ENCODE assay signal across 1 cellular context in the genomic region with DNA sequence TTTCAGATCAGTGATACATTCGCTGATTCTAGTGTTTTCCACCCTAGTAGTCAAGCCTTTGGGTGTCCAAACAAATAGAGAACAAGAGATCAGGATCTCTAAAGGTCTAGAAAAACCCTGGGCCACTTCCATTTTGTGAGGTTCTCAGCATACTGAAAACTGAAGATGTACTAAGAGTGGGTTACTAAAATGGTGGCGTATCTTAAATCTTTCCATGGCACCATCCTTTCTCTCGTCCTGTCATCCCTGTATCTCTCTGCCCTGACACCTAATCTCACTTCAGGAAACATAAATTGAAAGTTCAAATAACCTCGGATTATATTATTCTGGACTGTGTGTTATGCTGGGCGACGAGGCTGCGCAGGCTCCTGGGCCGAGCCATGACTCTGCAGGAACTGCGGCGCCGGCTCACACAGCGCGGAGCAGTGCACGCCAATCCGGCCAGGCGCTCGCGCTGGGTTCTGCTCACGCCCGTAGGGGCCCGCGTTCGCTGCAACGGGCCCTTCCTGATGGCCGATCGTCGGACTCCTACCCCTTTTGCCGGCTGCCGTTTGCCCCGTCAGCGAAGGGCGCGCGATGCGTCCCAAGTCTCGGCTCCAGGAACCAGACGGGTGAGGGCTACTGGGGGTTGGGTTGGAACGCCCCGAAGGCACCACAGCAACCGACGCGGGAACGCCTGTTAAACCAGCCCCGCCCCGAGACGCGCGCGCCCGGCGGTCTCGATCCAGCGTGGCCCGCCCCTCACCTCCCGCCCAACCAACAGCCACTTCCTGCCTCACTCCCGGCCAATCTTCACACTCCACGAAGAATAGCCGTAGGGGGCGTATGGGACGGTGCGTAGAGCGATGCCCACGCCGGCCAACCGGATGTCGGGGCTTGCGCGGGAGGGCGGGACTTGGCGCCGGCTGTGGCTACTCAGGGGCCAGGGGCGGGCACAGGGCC.
A peak's percentile ranks its signal among the peaks of the same experiment; 100 is the strongest.
TF ChIP-seq lines count a peak whose summit lies in the region.

No MANE protein-coding gene starts in this region.

TF ChIP-seq in K562, 482 proteins besides CTCF, POLR2A, EP300 and RAD21 (continued from another document and continues in another):
- TF ChIP-seq ZNF407 (IDR thresholded peaks at IDR 0.05; ENCODE audit: low read depth): no peak
- no peak; the same call in 1 of the 2 replicates for TF ChIP-seq JUNB (CRISPR knock-in tag; conservative IDR thresholded peaks at IDR 0.05)
- no peak for TF ChIP-seq CBX8 (IDR thresholded peaks at IDR 0.05; ENCODE audit: borderline replicate concordance, extremely low read depth, low read depth, low read length, poor library complexity, severe bottlenecking)
- TF ChIP-seq GTF2A2 (tag; IDR thresholded peaks at IDR 0.05): no peak
- TF ChIP-seq HNRNPL (IDR thresholded peaks at IDR 0.05; ENCODE audit: low read depth, low read length): no peak
- no peak for TF ChIP-seq ZKSCAN8 (CRISPR knock-in tag; IDR thresholded peaks at IDR 0.05)
- no peak for TF ChIP-seq NR3C1 (CRISPR knock-in tag; IDR thresholded peaks at IDR 0.05)
- peak; percentile 95 for TF ChIP-seq NFYB (IDR thresholded peaks at IDR 0.05; ENCODE audit: extremely low read depth, insufficient read length)
- TF ChIP-seq NBN (IDR thresholded peaks at IDR 0.05; ENCODE audit: low read depth): no peak
- TF ChIP-seq ZNF384 (IDR thresholded peaks at IDR 0.05; ENCODE audit: low read depth, low read length): no peak
- TF ChIP-seq CREB3L1 (IDR thresholded peaks at IDR 0.05; ENCODE audit: borderline replicate concordance, low read depth): peak; percentile 63; the same call in 1 of the 2 replicates
- no peak for TF ChIP-seq BMI1 (IDR thresholded peaks at IDR 0.05; ENCODE audit: low read length)
- TF ChIP-seq ZNF695 (CRISPR knock-in tag; IDR thresholded peaks at IDR 0.05): no peak
- TF ChIP-seq HMG20B (CRISPR knock-in tag; IDR thresholded peaks at IDR 0.05): no peak
- no peak for TF ChIP-seq NR2C2 (CRISPR knock-in tag; IDR thresholded peaks at IDR 0.05)
- no peak for TF ChIP-seq NR2C2 (tag; IDR thresholded peaks at IDR 0.05)
- no peak; the same call in 1 of the 2 replicates for TF ChIP-seq CBFB (CRISPR knock-in tag; IDR thresholded peaks at IDR 0.05)
- TF ChIP-seq FIP1L1 (IDR thresholded peaks at IDR 0.05; ENCODE audit: low read depth, low read length, poor library complexity, severe bottlenecking): no peak
- TF ChIP-seq SETDB1 (IDR thresholded peaks at IDR 0.05; ENCODE audit: low read length): no peak
- TF ChIP-seq KLF16 (IDR thresholded peaks at IDR 0.05): no peak
- peak; percentile 86 for TF ChIP-seq CXXC5 (CRISPR knock-in tag; IDR thresholded peaks at IDR 0.05)
- no peak for TF ChIP-seq ID3 (CRISPR knock-in tag; IDR thresholded peaks at IDR 0.05)
- TF ChIP-seq ID3 (tag; IDR thresholded peaks at IDR 0.05): peak; percentile 67; the same call in 1 of the 2 replicates
- no peak for TF ChIP-seq ZNF449 (CRISPR knock-in tag; IDR thresholded peaks at IDR 0.05)
- peak; percentile 18; the same call in 1 of the 2 replicates for TF ChIP-seq RNF2 (IDR thresholded peaks at IDR 0.05)
- no peak for TF ChIP-seq HNRNPK (IDR thresholded peaks at IDR 0.05; ENCODE audit: low read depth, low read length, poor library complexity, severe bottlenecking)
- peak; percentile 72; the same call in 1 of the 2 replicates for TF ChIP-seq RREB1 (CRISPR knock-in tag; IDR thresholded peaks at IDR 0.05)
- TF ChIP-seq ZNF79 (CRISPR knock-in tag; IDR thresholded peaks at IDR 0.05; ENCODE audit: low read depth): no peak
- TF ChIP-seq ELF2 (CRISPR knock-in tag; IDR thresholded peaks at IDR 0.05): peak; percentile 14; the same call in 1 of the 2 replicates
- 0 out of 2 replicates have a peak, but pooled peaks have one; percentile 16 for TF ChIP-seq ZNF584 (CRISPR knock-in tag; IDR thresholded peaks at IDR 0.05; ENCODE audit: low read depth)
- no peak for TF ChIP-seq ZFP36 (IDR thresholded peaks at IDR 0.05; ENCODE audit: low read depth, low read length, partially characterized antibody)
- no peak for TF ChIP-seq PHB2 (IDR thresholded peaks at IDR 0.05; ENCODE audit: low read depth)
- TF ChIP-seq ETS1 (conservative IDR thresholded peaks at IDR 0.05; ENCODE audit: control insufficient read depth, low read depth, low read length): no peak
- TF ChIP-seq PPARD (CRISPR knock-in tag; IDR thresholded peaks at IDR 0.05): no peak
- peak; percentile 81 for TF ChIP-seq RFX1 (IDR thresholded peaks at IDR 0.05)
- TF ChIP-seq, protein P1, sequence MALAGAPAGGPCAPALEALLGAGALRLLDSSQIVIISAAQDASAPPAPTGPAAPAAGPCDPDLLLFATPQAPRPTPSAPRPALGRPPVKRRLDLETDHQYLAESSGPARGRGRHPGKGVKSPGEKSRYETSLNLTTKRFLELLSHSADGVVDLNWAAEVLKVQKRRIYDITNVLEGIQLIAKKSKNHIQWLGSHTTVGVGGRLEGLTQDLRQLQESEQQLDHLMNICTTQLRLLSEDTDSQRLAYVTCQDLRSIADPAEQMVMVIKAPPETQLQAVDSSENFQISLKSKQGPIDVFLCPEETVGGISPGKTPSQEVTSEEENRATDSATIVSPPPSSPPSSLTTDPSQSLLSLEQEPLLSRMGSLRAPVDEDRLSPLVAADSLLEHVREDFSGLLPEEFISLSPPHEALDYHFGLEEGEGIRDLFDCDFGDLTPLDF (CRISPR knock-in tag; IDR thresholded peaks at IDR 0.05): peak; percentile 86; the same call in 1 of the 2 replicates
